Comparison of ENCODE assay signal across 8 cellular contexts in the genomic region with DNA sequence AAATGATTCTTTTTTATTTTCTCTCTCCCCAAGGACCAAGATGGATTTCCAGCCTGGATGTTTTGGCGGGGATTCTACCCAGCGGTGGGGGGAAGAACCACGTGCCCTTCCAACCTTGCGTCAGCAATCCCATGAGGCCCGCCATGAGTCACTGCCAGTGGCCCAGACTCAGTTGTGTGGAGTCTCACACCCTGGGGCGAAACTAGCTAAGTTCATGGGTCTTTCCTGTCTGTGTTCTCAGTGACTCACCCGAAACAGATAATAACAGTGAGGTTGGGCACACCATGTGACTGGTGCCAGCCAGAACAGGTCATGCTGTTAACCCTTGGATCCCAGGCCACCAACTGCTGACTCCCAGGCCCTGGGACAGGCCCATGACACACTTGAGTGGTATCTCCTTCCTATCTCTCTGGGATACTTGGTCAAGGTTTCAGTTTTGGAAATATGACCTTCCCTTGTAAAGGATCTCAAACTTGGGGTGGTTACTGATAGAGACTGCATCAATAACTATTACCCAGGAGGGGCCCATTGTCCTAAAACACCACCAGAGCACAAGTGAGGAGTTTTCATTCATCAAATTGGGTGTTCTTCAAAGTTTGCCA.
DNase-seq lines count a peak whose midpoint lies in the region; ATAC-seq and TF ChIP-seq lines count a peak whose summit lies in the region.

No MANE protein-coding gene starts in this region.

- 0 out of 2 replicates have a peak, but pooled peaks cover 4% of the 10 kb centered on the region for H3F3A ChIP-seq in Loucy (ENCODE audit: low read depth)

- H3K27ac ChIP-seq in caudate nucleus (ENCODE audit: low read depth, low read length), result no peak overlapping the region

- TF ChIP-seq CTCF in Loucy (conservative IDR thresholded peaks at IDR 0.05; ENCODE audit: low read length), result no peak

- DNase-seq in COLO829 (ENCODE audit: low spot score) (peak; percentile 98), activated T-cell treated with anti-CD3 and anti-CD28 coated beads for 4 hours (peak; percentile 44), foreskin melanocyte (peak; percentile 97), cerebellar nuclear complex (lab: John Stamatoyannopoulos, UW) (no peak), caudate nucleus (lab: John Stamatoyannopoulos, UW) (no peak)
- peak; percentile 61 to 69 for DNase-seq in stimulated activated CD4-positive, alpha-beta T cell treated with anti-CD3 and anti-CD28 coated beads, Interleukin-2, amount 100 ng/mL, for 48 hours

- H3K9ac ChIP-seq in Loucy (ENCODE audit: low read depth, low read length, poor library complexity, severe bottlenecking), result peak overlapping the region; percentile 34

- no peak overlapping the region for H2AFZ ChIP-seq in Loucy (ENCODE audit: low read length)

- H3K9me3 ChIP-seq in Loucy (ENCODE audit: insufficient read depth, low read depth, low read length), result no peaks in the 10 kb centered on the region

- H3K9me2 ChIP-seq in Loucy (replicated peaks; ENCODE audit: low read depth, low read length), result no peaks in the 10 kb centered on the region

- peaks cover 70% of the 10 kb centered on the region for H3K4me1 ChIP-seq in Loucy (ENCODE audit: insufficient read depth, low read length, poor library complexity, severe bottlenecking)

- H3K4me3 ChIP-seq in Loucy (ENCODE audit: low read length, poor library complexity, severe bottlenecking), result no peak overlapping the region

- H3K4me2 ChIP-seq in Loucy (ENCODE audit: low read depth, low read length, poor library complexity, severe bottlenecking), result peak overlapping the region; percentile 42

- no peaks in the 10 kb centered on the region for H4K20me1 ChIP-seq in Loucy (ENCODE audit: insufficient read depth, low read length, poor library complexity, severe bottlenecking)

- H3K79me2 ChIP-seq in Loucy (ENCODE audit: insufficient read depth, low read length), result no peaks in the 10 kb centered on the region

- peak; percentile 92 for ATAC-seq in GM21576 (IDR thresholded peaks at IDR 0.05; ENCODE audit: unreplicated experiment)

- no peaks in the 10 kb centered on the region for H3K27me3 ChIP-seq in Loucy (ENCODE audit: insufficient read depth, low read length, poor library complexity, severe bottlenecking)

- H3K36me3 ChIP-seq in Loucy (ENCODE audit: insufficient read depth, low read length), result no peaks in the 10 kb centered on the region

Comparison
In these comparisons a context has a peak if more than half of its experiments do, and no peak if none do; other contexts are left out.
1. DNase-seq: peak in COLO829 (single experiment), activated T-cell treated with anti-CD3 and anti-CD28 coated beads for 4 hours (single experiment), foreskin melanocyte (single experiment) and stimulated activated CD4-positive, alpha-beta T cell treated with anti-CD3 and anti-CD28 coated beads, Interleukin-2, amount 100 ng/mL, for 48 hours (2 of 2); none in cerebellar nuclear complex (0 of 2) and caudate nucleus (0 of 61).